8 cellular contexts compared by ENCODE assay signal in the genomic region with DNA sequence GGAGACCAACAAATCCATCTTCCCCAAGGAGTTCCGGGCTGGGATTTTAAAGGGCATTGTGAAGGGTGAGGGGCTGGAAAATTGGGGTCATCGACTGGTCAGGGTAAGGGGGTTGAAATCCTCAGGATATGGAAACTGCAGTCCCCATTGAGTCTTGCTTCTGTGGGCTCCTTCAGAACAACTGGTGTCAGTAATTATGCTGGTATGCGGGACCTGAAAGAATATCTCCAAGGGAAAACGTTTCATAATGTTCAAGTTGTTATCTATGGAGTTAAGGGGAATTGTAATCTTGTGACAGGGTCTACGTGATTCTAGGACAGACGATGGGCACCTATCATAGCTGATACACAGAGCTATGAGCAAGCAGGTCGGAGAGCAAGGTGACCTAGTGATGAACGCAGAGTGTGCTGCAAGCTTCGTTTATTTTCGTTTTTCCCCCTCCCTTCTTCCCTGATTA. TPM values are rescaled to one million over a fixed set of nuclear protein-coding genes. Genes with fewer than 3 reads are reported as not detected.
A peak's percentile ranks its signal among the peaks of the same experiment; 100 is the strongest.
DNase-seq lines count a peak whose midpoint lies in the region; ATAC-seq, FAIRE-seq and TF ChIP-seq lines count a peak whose summit lies in the region.

No MANE protein-coding gene starts in this region.

- ATAC-seq in GM21723 (IDR thresholded peaks at IDR 0.05; ENCODE audit: unreplicated experiment) = peak; percentile 49

- peak overlapping the region; percentile 60 to 76 for H3K4me2 ChIP-seq in H1 (ENCODE audit: insufficient read depth in 1 of 2, low read depth in 2 of 2, low read length in 2 of 2)

- peaks cover 42% of the 10 kb centered on the region for H3K36me3 Mint-ChIP-seq in Caco-2 (ENCODE audit: insufficient read depth, unreplicated experiment)

- TSS peak; percentile 98 for BruUV-seq in Caco-2 (replicated peaks; lab: Mats Ljungman, UMichigan)

- no peak overlapping the region for H3K14ac ChIP-seq in H1 (ENCODE audit: insufficient read length)

- CTCF ChIA-PET in Caco-2 (lab: Charles Lee) (interaction anchor here (0.9 to 1.1 kb wide), 2 partner anchors 27 to 94 kb away, joined by 3 to 4 read pairs; no protein-coding TSS in a partner anchor), H1 (lab: Charles Lee; ENCODE audit: partially characterized antibody) (interaction anchor here (1.4 to 2.4 kb wide), 3 partner anchors 10 to 94 kb away, joined by 4 to 7 read pairs (median 5); no protein-coding TSS in a partner anchor)

- no peak for TF ChIP-seq EP300 in H1 (IDR thresholded peaks at IDR 0.05; ENCODE audit: borderline replicate concordance in 1 of 2, low read depth in 2 of 2, low read length in 2 of 2)

- peaks cover 6% of the 10 kb centered on the region for H3K4me1 ChIP-seq in Caco-2
- peaks cover 5 to 11% (median 9%) of the 10 kb centered on the region in 4 experiments for H3K4me1 ChIP-seq in H1 (replicated peaks in 1 of 4; ENCODE audit: control insufficient read depth in 3 of 4, insufficient read depth in 4 of 4, low read length in 3 of 4)
- peaks cover 35 to 49% of the 10 kb centered on the region in 2 experiments for H3K4me1 ChIP-seq in neutrophil (ENCODE audit: control insufficient read depth in 1 of 2, insufficient read depth in 1 of 2, low read depth in 1 of 2, low read length in 1 of 2)

- peak overlapping the region in 2 of 4 experiments; percentile 25 to 58; a peak in 4 of 7 replicates for H3K9ac ChIP-seq in H1 (replicated peaks in 1 of 4; ENCODE audit: extremely low read depth in 1 of 4, low read depth in 3 of 4, low read length in 3 of 4)

- peak overlapping the region; percentile 87 for H2BK5ac ChIP-seq in H1 (ENCODE audit: low read depth, low read length)

- H3K56ac ChIP-seq in H1 (replicated peaks; ENCODE audit: insufficient read length, low read depth, low read length) = peak overlapping the region; percentile 80

- no peak overlapping the region for H4K8ac ChIP-seq in H1 (ENCODE audit: extremely low read depth, insufficient read depth, low read length)

- H4K5ac ChIP-seq in H1 (ENCODE audit: insufficient read length, low read depth, low read length) = peak overlapping the region; percentile 97

- H2BK15ac ChIP-seq in H1 (ENCODE audit: low read length) = peak overlapping the region; percentile 65; the same call in 1 of the 2 replicates

- WGBS in H1 (ENCODE audit: extremely low coverage in 1 of 2, insufficient coverage in 1 of 2, insufficient read length in 1 of 2, insufficient replicate concordance in 2 of 2, low coverage in 1 of 2, low lambda C conversion rate in 2 of 2, missing lambda C conversion rate in 1 of 2), 2 experiments = 58% methylated on average over 9 of the region's 10 CpGs; no CpG with 5 or more reads in 1 of the 2 experiments

- H2AK5ac ChIP-seq in H1 (ENCODE audit: low read depth, low read length) = peak overlapping the region; percentile 95; the same call in 1 of the 2 replicates

- H4K91ac ChIP-seq in H1 (replicated peaks; ENCODE audit: insufficient read length, low read length) = peak overlapping the region; percentile 81

- TF ChIP-seq RAD21 in H1 (IDR thresholded peaks at IDR 0.05 in 1 of 2, conservative IDR thresholded peaks at IDR 0.05 in 1 of 2; ENCODE audit: low read depth in 2 of 2, low read length in 2 of 2) = no peak

- TF ChIP-seq POLR2A in H1 (IDR thresholded peaks at IDR 0.05; ENCODE audit: control extremely low read depth in 1 of 2, low read depth in 2 of 2, low read length in 2 of 2) = no peak

- peak overlapping the region; percentile 25; the same call in 1 of the 2 replicates for H2AFZ ChIP-seq in H1 (ENCODE audit: low read length)

- peaks cover 7 to 17% of the 10 kb centered on the region in 2 experiments for H4K20me1 ChIP-seq in H1 (replicated peaks in 1 of 2; ENCODE audit: control insufficient read depth in 1 of 2, insufficient read depth in 2 of 2, low read length in 2 of 2)

- intact Hi-C loops in Caco-2 (cut with micrococcal nuclease; ENCODE audit: unreplicated experiment) = loop anchor here (2.0 to 10.0 kb wide), 4 partner anchors 28 to 116 kb away; a partner anchor contains a TSS

- H2BK12ac ChIP-seq in H1 (ENCODE audit: low read depth, low read length) = peak overlapping the region; percentile 52

- no peak for DNase-seq in Caco-2
- no peak for DNase-seq in MG63
- DNase-seq in H1 (ENCODE audit: low read depth in 1 of 2, low spot score in 2 of 2) = no peak
- DNase-seq in GDM1 (lab: John Stamatoyannopoulos, UW) = no peak
- DNase-seq in HPDE6-E6E7 (ENCODE audit: extremely low spot score) = no peak
- no peak for DNase-seq in NCI-H2196 (lab: John Stamatoyannopoulos, UW; ENCODE audit: unreplicated experiment)

- H3K27me3 ChIP-seq in Caco-2 (replicated peaks; ENCODE audit: control insufficient read depth, insufficient read depth, low read length) (no peaks in the 10 kb centered on the region), MG63 (no peaks in the 10 kb centered on the region), H1 (replicated peaks in 1 of 4; ENCODE audit: control insufficient read depth in 3 of 4, extremely low read depth in 1 of 4, insufficient read depth in 3 of 4, low read length in 3 of 4) (peaks cover 0 to 8% (median under 1%) of the 10 kb centered on the region in 4 experiments; a peak in 1 of 7 replicates), neutrophil (no peaks in the 10 kb centered on the region)

- H3K4me3 ChIP-seq in Caco-2 (ENCODE audit: low read depth, low read length) (peak overlapping the region; percentile 31), MG63 (peak overlapping the region; percentile 67; the same call in 1 of the 2 replicates), H1 (ENCODE audit: extremely low read depth in 1 of 4, insufficient read depth in 2 of 4, low read depth in 3 of 4, low read length in 4 of 4) (peak overlapping the region; percentile 18 to 46 (median 32); a peak in 7 of 8 replicates), neutrophil (ENCODE audit: low read depth in 1 of 2, low read length in 1 of 2) (peak overlapping the region; percentile 71 to 98)

- H3K27me3 Mint-ChIP-seq in Caco-2 (ENCODE audit: insufficient read depth, unreplicated experiment) = no peaks in the 10 kb centered on the region

- H2BK20ac ChIP-seq in H1 (ENCODE audit: low read length) = peak overlapping the region; percentile 94

- no peak for FAIRE-seq in H1 (lab: Jason Lieb, UNC)

- H3K9me3 ChIP-seq in Caco-2 (no peaks in the 10 kb centered on the region), MG63 (no peaks in the 10 kb centered on the region), H1 (ENCODE audit: insufficient read depth in 2 of 2, low read depth in 1 of 2, low read length in 1 of 2) (no peaks in the 10 kb centered on the region), neutrophil (no peaks in the 10 kb centered on the region)

- H3K9me3 Mint-ChIP-seq in Caco-2 (ENCODE audit: unreplicated experiment) = no peaks in the 10 kb centered on the region

- peaks cover 0 to 15% of the 10 kb centered on the region in 2 experiments; a peak in 2 of 4 replicates for H3K79me2 ChIP-seq in H1 (ENCODE audit: control insufficient read depth in 1 of 2, insufficient read depth in 2 of 2, low read length in 2 of 2)

- no peak overlapping the region for H3K4ac ChIP-seq in H1 (replicated peaks; ENCODE audit: insufficient read length, low read depth, low read length)

- no peaks in the 10 kb centered on the region; the same call in 1 of the 2 replicates for H3K36me3 ChIP-seq in Caco-2 (ENCODE audit: control insufficient read depth, insufficient read depth, low read length)
- H3K36me3 ChIP-seq in MG63 = peaks cover 5% of the 10 kb centered on the region
- H3K36me3 ChIP-seq in H1 (ENCODE audit: control insufficient read depth in 2 of 4, insufficient read depth in 4 of 4, low read length in 3 of 4) = peaks cover 8 to 24% (median 16%) of the 10 kb centered on the region in 4 experiments; a peak in 7 of 8 replicates
- peaks cover 23% of the 10 kb centered on the region for H3K36me3 ChIP-seq in neutrophil

- H3K23ac ChIP-seq in H1 (ENCODE audit: insufficient read length) = no peak overlapping the region

- H3K27ac ChIP-seq in H1 (ENCODE audit: low read depth, low read length) = 0 out of 2 replicates have a peak overlapping the region, but pooled peaks have one; percentile 11
- peak overlapping the region; percentile 79 for H3K27ac ChIP-seq in neutrophil

- TF ChIP-seq CTCF in Caco-2 (IDR thresholded peaks at IDR 0.05; ENCODE audit: insufficient read depth in 1 of 2, low read depth in 1 of 2, low read length in 1 of 2, severe bottlenecking in 1 of 2, unreplicated experiment in 1 of 2) = no peak
- TF ChIP-seq CTCF in H1 (IDR thresholded peaks at IDR 0.05; ENCODE audit: control extremely low read depth in 1 of 3, insufficient read depth in 1 of 3, low read depth in 1 of 3, low read length in 3 of 3) = no peak
- no peak for TF ChIP-seq CTCF in neutrophil (IDR thresholded peaks at IDR 0.05)

- no peaks in the 10 kb centered on the region; the same call in none of the 2 replicates for H3K79me1 ChIP-seq in H1 (ENCODE audit: low read depth, low read length)

- H3K23me2 ChIP-seq in H1 (ENCODE audit: low read depth, low read length) = peaks cover 11% of the 10 kb centered on the region

- peak overlapping the region; percentile 89 for H2BK120ac ChIP-seq in H1 (replicated peaks; ENCODE audit: low read depth, low read length)

- peak overlapping the region; percentile 93 for H3K27ac Mint-ChIP-seq in Caco-2 (ENCODE audit: unreplicated experiment)

- H3K18ac ChIP-seq in H1 (ENCODE audit: extremely low read depth, low read length) = peak overlapping the region; percentile 83

- peaks cover 8% of the 10 kb centered on the region for H3K4me1 Mint-ChIP-seq in Caco-2 (ENCODE audit: low read depth, unreplicated experiment)

- H3K4me3 Mint-ChIP-seq in Caco-2 (ENCODE audit: unreplicated experiment) = peak overlapping the region; percentile 94

- POLR2A ChIA-PET in Caco-2 (lab: Charles Lee) (interaction anchor here (0.7 kb wide), 1 partner anchor 382 kb away, joined by 3 read pairs; no protein-coding TSS in a partner anchor), H1 (lab: Charles Lee; ENCODE audit: partially characterized antibody) (interaction anchor here (1.0 to 3.6 kb wide), 5 partner anchors 12 to 145 kb away, joined by 3 to 22 read pairs (median 4); no protein-coding TSS in a partner anchor)

RNA-seq across cellular contexts. Expression of a gene that starts 0.5 kb away (rescaled TPM):
- total RNA-seq in Caco-2 (2022) = 50.1 and 55.6 TPM in 2 replicates
- total RNA-seq in MG63 (2014; rRNA removed; shearing (Covaris generic); ENCODE audit: low replicate concordance) = 11.8 and 12.8 TPM in 2 replicates
- 28.3 and 29.5 TPM in 2 replicates for total RNA-seq in H1 (2021; fragmentation: NEBNext Ultra II Directional; extraction: Animal tissue kit (Norgen Biotek cat#: 25700))
- 65.5 and 83.6 TPM in 2 replicates for polyA plus RNA-seq in H1 (2011; rRNA removed)
- 30.5 TPM for polyA plus RNA-seq in H1 (2011; cell fraction: cytosol; rRNA removed)
- polyA plus RNA-seq in H1 (2011; cell fraction: nucleus; rRNA removed) = 48.6 TPM
- polyA plus RNA-seq in H1 (2012, experiment 1 of 2) = 22.3 to 41.5 TPM (median 36.1 TPM) in 4 replicates
- polyA plus RNA-seq in H1 (2012, experiment 2 of 2) = 36.4 TPM
- polyA plus RNA-seq in H1 (2013, experiment 1 of 2) = 36.4 TPM
- polyA plus RNA-seq in H1 (2013, experiment 2 of 2) = 40.7 TPM
- 19.9 and 26.2 TPM in 2 replicates for polyA minus RNA-seq in H1 (2011; rRNA and poly(A)+ RNA removed)
- polyA minus RNA-seq in H1 (2011; cell fraction: cytosol; rRNA and poly(A)+ RNA removed) = 20.5 TPM
- 23.4 TPM for polyA minus RNA-seq in H1 (2011; cell fraction: nucleus; rRNA and poly(A)+ RNA removed)

RNA-seq across cellular contexts. Expression of a gene that starts 36.6 kb away (rescaled TPM):
- total RNA-seq in Caco-2 (2022) = 162 and 171 TPM in 2 replicates
- total RNA-seq in MG63 (2014; rRNA removed; shearing (Covaris generic); ENCODE audit: low replicate concordance) = 13.7 and 23.3 TPM in 2 replicates
- 127 and 144 TPM in 2 replicates for total RNA-seq in H1 (2021; fragmentation: NEBNext Ultra II Directional; extraction: Animal tissue kit (Norgen Biotek cat#: 25700))
- polyA plus RNA-seq in H1 (2011; rRNA removed) = 98.7 and 213 TPM in 2 replicates
- 143 TPM for polyA plus RNA-seq in H1 (2011; cell fraction: cytosol; rRNA removed)
- 390 TPM for polyA plus RNA-seq in H1 (2011; cell fraction: nucleus; rRNA removed)
- 65.5 to 111 TPM (median 109 TPM) in 4 replicates for polyA plus RNA-seq in H1 (2012, experiment 1 of 2)
- polyA plus RNA-seq in H1 (2012, experiment 2 of 2) = 172 TPM
- polyA plus RNA-seq in H1 (2013, experiment 1 of 2) = 204 TPM
- polyA plus RNA-seq in H1 (2013, experiment 2 of 2) = 195 TPM
- 51.2 and 71.3 TPM in 2 replicates for polyA minus RNA-seq in H1 (2011; rRNA and poly(A)+ RNA removed)
- 118 TPM for polyA minus RNA-seq in H1 (2011; cell fraction: cytosol; rRNA and poly(A)+ RNA removed)
- polyA minus RNA-seq in H1 (2011; cell fraction: nucleus; rRNA and poly(A)+ RNA removed) = 98.3 TPM

Comparison
In these comparisons a context has a peak if more than half of its experiments do, and no peak if none do; other contexts are left out.
1. H3K4me3 ChIP-seq: peak in every context shown above with its lines; median percentile 84 in neutrophil; 67 in MG63; 32 in H1; 31 in Caco-2.